In genomic region chr6:167774881-167775280, GRCh38 we compare ENCODE assay signal across 26 cellular contexts.
"Had no signal": no experiment of that assay in that cellular context is flagged by ENCODE, and none has a peak within 500 bp of the region (broad histone marks: within the 10 kb centered on the region; RNA-seq: fewer than 3 reads in every experiment).

No MANE protein-coding gene starts in this region.

- H3K9me3 ChIP-seq: stomach, suprapubic skin, testis, thoracic aorta, thyroid gland, tibial artery, tibial nerve, transverse colon, upper lobe of right lung, uterus, vagina had no signal

- H3K36me3 ChIP-seq: stomach, suprapubic skin, thoracic aorta, thyroid gland, tibial artery, tibial nerve, transverse colon, upper lobe of right lung, uterus, vagina had no signal

- H3K4me3 ChIP-seq: stomach, suprapubic skin, testis, thoracic aorta, thyroid gland, tibial artery, tibial nerve, transverse colon, upper lobe of right lung, uterus, vagina had no signal

- FAIRE-seq: urothelium cell line had no signal

- ATAC-seq: stimulated activated effector memory CD8-positive, alpha-beta T cell treated with anti-CD3 and anti-CD28 coated beads, Interleukin-12 subunit alpha, Interleukin-12 subunit beta, amount 100 ng/mL, for 72 hours; stimulated activated memory B cell treated with anti-CD40 and anti-IgM and Interleukin-4, amounts not matched to agents 10 μg/mL and 1 μg/mL and 100 μg/mL, for 72 hours; stimulated activated naive B cell treated with anti-CD40 and anti-IgM and Interleukin-4, amounts not matched to agents 10 μg/mL and 1 μg/mL and 100 μg/mL, for 72 hours; stimulated activated naive CD8-positive, alpha-beta T cell treated with anti-CD3 and anti-CD28 coated beads, Interleukin-15, amount 100 ng/mL, for 72 hours; stimulated activated naive CD8-positive, alpha-beta T cell treated with anti-CD3 and anti-CD28 coated beads, Interleukin-15, Interleukin-2, amounts not matched to agents 100 U/mL and 50 U/mL, for 24 hours; upper lobe of right lung had no signal

- DNase-seq: stimulated activated CD4-positive, alpha-beta T cell treated with anti-CD3 and anti-CD28 coated beads, Interleukin-2, amount 100 ng/mL, for 48 hours; stimulated activated CD4-positive, alpha-beta T cell treated with anti-CD3 and anti-CD28 coated beads, Interleukin-4, amount 100 ng/mL, for 1 hour; stimulated activated CD4-positive, alpha-beta T cell treated with anti-CD3 and anti-CD28 coated beads, Interleukin-4, amount 100 ng/mL, for 24 hours; stimulated activated CD4-positive, alpha-beta T cell treated with anti-CD3 and anti-CD28 coated beads, Interleukin-4, amount 100 ng/mL, for 4 hours; stimulated activated CD8-positive, alpha-beta memory T cell treated with anti-CD3 and anti-CD28 coated beads, Interleukin-4, amount 100 ng/mL, for 48 hours; stimulated activated naive B cell treated with anti-CD40 and anti-IgM and Interleukin-4, amounts not matched to agents 10 μg/mL and 1 μg/mL and 100 μg/mL, for 72 hours; stimulated activated naive CD4-positive, alpha-beta T cell; stimulated activated naive CD4-positive, alpha-beta T cell treated with Interleukin-2 at 50 U/mL for 16 hours; stimulated activated naive CD8-positive, alpha-beta T cell treated with anti-CD3 and anti-CD28 coated beads, Interleukin-15, amount 100 ng/mL, for 72 hours; stimulated activated naive CD8-positive, alpha-beta T cell treated with anti-CD3 and anti-CD28 coated beads, Interleukin-15, Interleukin-2, amounts not matched to agents 100 U/mL and 50 U/mL, for 24 hours; stomach; substantia nigra; testis; thyroid gland; transverse colon; trophoblast cell; upper lobe of right lung; uterus had no signal

- H3K27ac ChIP-seq: stomach, suprapubic skin, testis, thoracic aorta, thyroid gland, tibial artery, tibial nerve, transverse colon, upper lobe of right lung, uterus, vagina had no signal

- H3K4me1 ChIP-seq: suprapubic skin, testis, tibial artery, tibial nerve, uterus, vagina had no signal

- H3K27me3 ChIP-seq: stomach, testis, thyroid gland, tibial artery, tibial nerve, transverse colon, upper lobe of right lung, uterus, vagina had no signal
